In genomic region chr12:69994593-69995222, GRCh38 we compare ENCODE assay signal across 19 cellular contexts.
DNase-seq lines count a peak whose midpoint lies in the region; ATAC-seq, FAIRE-seq and TF ChIP-seq lines count a peak whose summit lies in the region.
"Had no signal": no experiment of that assay in that cellular context is flagged by ENCODE, and none has a peak within 500 bp of the region (broad histone marks: within the 10 kb centered on the region; RNA-seq: fewer than 3 reads in every experiment).

No MANE protein-coding gene starts in this region.

- intact Hi-C loops in cardiac septum (cut with DNase I) (no loop called here), head of caudate nucleus (cut with DNase I) (no loop called here)

- H3K9ac ChIP-seq in keratinocyte (ENCODE audit: control insufficient read depth, extremely low read depth, insufficient read depth, low read length), result no peak overlapping the region

- CTCF ChIA-PET in HEK293 (lab: Yijun Ruan, JAX), result no interaction called here

- H3K27ac ChIP-seq in HEK293 (ENCODE audit: extremely low read depth, low read depth, low read length) (no peak overlapping the region), VCaP (peak overlapping the region; percentile 15), keratinocyte (ENCODE audit: control insufficient read depth, insufficient read depth, low read length) (no peak overlapping the region)
- H3K27ac ChIP-seq: foreskin keratinocyte, thyroid gland had no signal

- TF ChIP-seq CTCF in HEK293 (tag by site-specific recombination; IDR thresholded peaks at IDR 0.05), result no peak
- no peak for TF ChIP-seq CTCF in VCaP (conservative IDR thresholded peaks at IDR 0.05)
- TF ChIP-seq CTCF in keratinocyte (optimal IDR thresholded peaks at IDR 0.05 in 1 of 3, IDR thresholded peaks at IDR 0.05 in 1 of 3, conservative IDR thresholded peaks at IDR 0.05 in 1 of 3; ENCODE audit: extremely low read depth in 1 of 3, insufficient read depth in 2 of 3, low read length in 3 of 3), result no peak

- H4K20me1 ChIP-seq in keratinocyte (ENCODE audit: control insufficient read depth, extremely low read depth, insufficient read depth, low read length), result no peaks in the 10 kb centered on the region

- peak overlapping the region; percentile 16 for H2AFZ ChIP-seq in keratinocyte (ENCODE audit: control insufficient read depth, low read length)

- H3K36me3 ChIP-seq in HEK293 (ENCODE audit: control insufficient read depth in 2 of 2, insufficient read depth in 1 of 2, low read length in 2 of 2) (no peaks in the 10 kb centered on the region), keratinocyte (ENCODE audit: control insufficient read depth in 2 of 2, extremely low read depth in 1 of 2, insufficient read depth in 2 of 2, low read length in 2 of 2) (no peaks in the 10 kb centered on the region)
- H3K36me3 ChIP-seq: thyroid gland had no signal

- H3K27me3 ChIP-seq in keratinocyte (ENCODE audit: control insufficient read depth, extremely low read depth, insufficient read depth, low read length), result no peaks in the 10 kb centered on the region
- H3K27me3 ChIP-seq: foreskin keratinocyte, thyroid gland had no signal

- FAIRE-seq in keratinocyte (lab: Jason Lieb, UNC), result no peak
- FAIRE-seq: astrocyte, endometrium had no signal

- H3K4me3 ChIP-seq in HEK293 (ENCODE audit: low read depth, low read length) (no peak overlapping the region), keratinocyte (ENCODE audit: control insufficient read depth in 2 of 3, extremely low read depth in 1 of 3, insufficient read depth in 2 of 3, low read depth in 1 of 3, low read length in 3 of 3) (no peak overlapping the region)
- H3K4me3 ChIP-seq: thyroid gland had no signal

- DNase-seq in keratinocyte (ENCODE audit: low read depth, low spot score) (no peak), renal cortical epithelial cell (ENCODE audit: low read depth) (peak; percentile 18), germinal center (ENCODE audit: low spot score) (no peak), cardiac septum (ENCODE audit: low spot score) (no peak), head of caudate nucleus (no peak)
- DNase-seq: activated CD4-positive, alpha-beta T cell treated with anti-CD3 and anti-CD28 coated beads, Interleukin-2, amount 50 U/mL, for 4 hours; activated naive CD4-positive, alpha-beta T cell; CD4-positive, alpha-beta memory T cell; foreskin keratinocyte; left ventricle myocardium superior; MM.1S; naive B cell; NCI-H187 treated with DMSO at 0.1 percent for 48 hours; thyroid gland had no signal

- POLR2A ChIA-PET in HEK293 (lab: Yijun Ruan, JAX), result no interaction called here

- H3K4me2 ChIP-seq in keratinocyte (ENCODE audit: control insufficient read depth, extremely low read depth, insufficient read depth, low read depth, low read length), result no peak overlapping the region

- dilution Hi-C loops in keratinocyte (cut with MboI; ENCODE audit: extremely low pct_ligation_motif_present, low sequenced_read_pairs), result no loop called here

- no peaks in the 10 kb centered on the region for H3K4me1 ChIP-seq in HEK293 (ENCODE audit: control insufficient read depth, insufficient read depth, low read length)
- no peaks in the 10 kb centered on the region for H3K4me1 ChIP-seq in keratinocyte (ENCODE audit: control insufficient read depth, extremely low read depth, insufficient read depth, low read length)
- H3K4me1 ChIP-seq: foreskin keratinocyte, thyroid gland had no signal

- no peaks in the 10 kb centered on the region for H3K9me3 ChIP-seq in HEK293 (ENCODE audit: control insufficient read depth, insufficient read depth, low read depth, low read length)
- no peaks in the 10 kb centered on the region for H3K9me3 ChIP-seq in keratinocyte (ENCODE audit: control insufficient read depth, low read depth, low read length)
- H3K9me3 ChIP-seq: thyroid gland had no signal

- H3K79me2 ChIP-seq in keratinocyte (ENCODE audit: control insufficient read depth, insufficient read depth, low read length), result no peaks in the 10 kb centered on the region

- no peak for ATAC-seq in GM21515 (IDR thresholded peaks at IDR 0.05; ENCODE audit: unreplicated experiment)
- ATAC-seq: foreskin keratinocyte, left ventricle myocardium superior had no signal

- no peaks in the 10 kb centered on the region for H3K9me1 ChIP-seq in keratinocyte (ENCODE audit: control insufficient read depth, extremely low read depth, insufficient read depth, low read length)

TF ChIP-seq in HEK293, 187 proteins besides CTCF, POLR2A, EP300 and RAD21:
- peak; percentile 86 for TF ChIP-seq ZNF335 (tag by site-specific recombination; conservative IDR thresholded peaks at IDR 0.05)
- peak; percentile 31; the same call in 1 of the 2 replicates for TF ChIP-seq PRDM6 (tag by site-specific recombination; IDR thresholded peaks at IDR 0.05)
- TF ChIP-seq ZNF600 (tag by site-specific recombination; IDR thresholded peaks at IDR 0.05), result no peak
